27 cellular contexts compared by ENCODE assay signal in genomic region chr2:181679544-181679979, GRCh38. TPM values are rescaled to one million over a fixed set of nuclear protein-coding genes. Genes with fewer than 3 reads are reported as not detected.
DNase-seq lines count a peak whose midpoint lies in the region; TF ChIP-seq lines count a peak whose summit lies in the region.
"Had no signal": no experiment of that assay in that cellular context is flagged by ENCODE, and none has a peak within 500 bp of the region (broad histone marks: within the 10 kb centered on the region; RNA-seq: fewer than 3 reads in every experiment).

No MANE protein-coding gene starts in this region.

- WGBS in lower leg skin, 2 donors, result 4% methylated on average over 20 of the region's 20 CpGs

- peaks cover 61% of the 10 kb centered on the region for H3K27me3 ChIP-seq in neuron (ENCODE audit: insufficient read depth, low read length)

- DNase-seq in NCI-H82 (lab: John Stamatoyannopoulos, UW), result peak; percentile 77
- DNase-seq in NCI-H82 treated with DMSO at 0.1 percent for 48 hours (lab: John Stamatoyannopoulos, UW; ENCODE audit: unreplicated experiment), result no peak
- DNase-seq in G401 (ENCODE audit: low spot score), result peak; percentile 58
- DNase-seq in immature natural killer cell, result no peak
- DNase-seq in stimulated activated CD4-positive, alpha-beta T cell treated with anti-CD3 and anti-CD28 coated beads, Interleukin-4, amount 100 ng/mL, for 24 hours, result no peak
- DNase-seq in lower leg skin (ENCODE audit: low spot score in 2 of 2), result no peak
- DNase-seq: ACHN; activated CD4-positive, alpha-beta T cell treated with anti-CD3 and anti-CD28 coated beads for 4 hours; activated effector memory CD4-positive, alpha-beta T cell treated with Interleukin-2 at 50 U/mL for 16 hours; brain microvascular endothelial cell; C1 segment of cervical spinal cord; effector memory CD4-positive, alpha-beta T cell; esophagus squamous epithelium; GF-D8; KBM-7; MM.1S; NCI-H146; NCI-H69 had no signal

- H3K27ac Mint-ChIP-seq in brain (peak overlapping the region in 4 of 5 experiments; percentile 23 to 91 (median 77)), immature natural killer cell (no peak overlapping the region)
- H3K27ac Mint-ChIP-seq: memory B cell had no signal

- H3K9me3 Mint-ChIP-seq in brain (peaks cover 7 to 26% (median 15%) of the 10 kb centered on the region in 5 experiments), immature natural killer cell (peaks cover 0 to 15% (median 3%) of the 10 kb centered on the region in 6 donors)

- no peak for TF ChIP-seq POLR2A in lower leg skin (IDR thresholded peaks at IDR 0.05)

- H3K4me3 Mint-ChIP-seq in brain (peak overlapping the region; percentile 77 to 89 (median 85)), immature natural killer cell (peak overlapping the region in 1 of 5 donors; percentile 11)

- H2AFZ ChIP-seq in neuron (ENCODE audit: low read depth, low read length), result no peak overlapping the region

- no peaks in the 10 kb centered on the region for H3K36me3 ChIP-seq in neuron (ENCODE audit: insufficient read depth, low read length)
- H3K36me3 ChIP-seq: brain microvascular endothelial cell, esophagus squamous epithelium, right atrium auricular region, spleen, upper lobe of left lung had no signal

- intact Hi-C loops in lower leg skin (cut with DNase I; ENCODE audit: low total_unique reads), result no loop called here

- no peak for TF ChIP-seq CTCF in brain (conservative IDR thresholded peaks at IDR 0.05)
- no peak for TF ChIP-seq CTCF in lower leg skin (IDR thresholded peaks at IDR 0.05)

- in situ Hi-C loops in G401 (cut with HindIII; ENCODE audit: low sequenced_read_pairs), result no loop called here

- H3K4me3 ChIP-seq in neuron (ENCODE audit: low read length), result peak overlapping the region; percentile 49
- H3K4me3 ChIP-seq in lower leg skin (ENCODE audit: low read depth, poor library complexity, severe bottlenecking), result no peak overlapping the region
- H3K4me3 ChIP-seq: right atrium auricular region, upper lobe of left lung had no signal

- H3K4me1 Mint-ChIP-seq in brain (peaks cover 65% of the 10 kb centered on the region), immature natural killer cell (peaks cover 12 to 17% of the 10 kb centered on the region in 2 donors)

- peaks cover 2% of the 10 kb centered on the region for H3K9me3 ChIP-seq in neuron (ENCODE audit: low read length)
- H3K9me3 ChIP-seq: right atrium auricular region, upper lobe of left lung had no signal

- H3K36me3 Mint-ChIP-seq in brain (no peaks in the 10 kb centered on the region), immature natural killer cell (peaks cover 0 to 3% (median 0%) of the 10 kb centered on the region in 3 donors)

- peaks cover 29% of the 10 kb centered on the region for H3K4me1 ChIP-seq in neuron (ENCODE audit: insufficient read depth, low read length)

- peaks cover 89% of the 10 kb centered on the region for H3K27me3 Mint-ChIP-seq in brain
- H3K27me3 Mint-ChIP-seq in immature natural killer cell (ENCODE audit: low read depth in 3 of 3), result peaks cover 40 to 57% (median 51%) of the 10 kb centered on the region in 3 donors

RNA-seq across cellular contexts. Expression of gene NEUROD1, which starts 0.8 kb away (rescaled TPM):
- not detected in 2 replicates for total RNA-seq in G401 (2014; rRNA removed; shearing (Covaris generic))
- polyA plus RNA-seq in brain (ENCODE audit: insufficient read depth, low read depth, low replicate concordance), result 3.3 TPM
- not detected for polyA plus RNA-seq in immature natural killer cell
- total RNA-seq in lower leg skin, result not detected
- total RNA-seq: esophagus squamous epithelium, HT1080, OCI-LY7, osteocyte, right atrium auricular region, spleen, upper lobe of left lung had no signal

RNA-seq across cellular contexts. Expression of gene CERKL, which starts 22.7 kb away (rescaled TPM):
- not detected in 2 replicates for total RNA-seq in G401 (2014; rRNA removed; shearing (Covaris generic))
- polyA plus RNA-seq in brain (ENCODE audit: insufficient read depth, low read depth, low replicate concordance) (2.2 TPM), immature natural killer cell (10 to 100 TPM; 15.5 to 19.6 (median 15.8) TPM)
- not detected for total RNA-seq in lower leg skin
- total RNA-seq: HT1080, OCI-LY7, osteocyte, right atrium auricular region had no signal

Comparison
In these comparisons a context has a peak if more than half of its experiments do, and no peak if none do; other contexts are left out.
1. DNase-seq: peak in NCI-H82 (single experiment) and G401 (single experiment); none in NCI-H82 treated with DMSO at 0.1 percent for 48 hours (single experiment), immature natural killer cell (0 of 3), stimulated activated CD4-positive, alpha-beta T cell treated with anti-CD3 and anti-CD28 coated beads, Interleukin-4, amount 100 ng/mL, for 24 hours (single experiment) and lower leg skin (0 of 2).
2. H3K27ac Mint-ChIP-seq: peak in brain (4 of 5); none in immature natural killer cell (0 of 6).